9 cellular contexts compared by ENCODE assay signal in genomic region chr1:111406325-111406768, GRCh38. TPM values are rescaled to one million over a fixed set of nuclear protein-coding genes. Genes with fewer than 3 reads are reported as not detected.
A peak's percentile ranks its signal among the peaks of the same experiment; 100 is the strongest.
DNase-seq lines count a peak whose midpoint lies in the region; ATAC-seq, FAIRE-seq and TF ChIP-seq lines count a peak whose summit lies in the region.
"Had no signal": no experiment of that assay in that cellular context is flagged by ENCODE, and none has a peak within 500 bp of the region (broad histone marks: within the 10 kb centered on the region; RNA-seq: fewer than 3 reads in every experiment).

No MANE protein-coding gene starts in this region.

- peak; percentile 93 for ATAC-seq in GM21576 (IDR thresholded peaks at IDR 0.05; ENCODE audit: unreplicated experiment)

- DNase-seq in GM12891 (ENCODE audit: insufficient read length, low spot score) (peak; percentile 49), MG63 (peak; percentile 24), activated T-cell treated with anti-CD3 and anti-CD28 coated beads for 1 hour (ENCODE audit: low read depth) (peak; percentile 17), islet precursor cell (peak; percentile 60), A673 (ENCODE audit: low spot score) (no peak), posterior cingulate gyrus (no peak), T1000 (lab: John Stamatoyannopoulos, UW) (no peak)

- no peaks in the 10 kb centered on the region for H3K9me3 ChIP-seq in MG63
- H3K9me3 ChIP-seq in A673 (ENCODE audit: low read depth, low read length, poor library complexity, severe bottlenecking), result no peaks in the 10 kb centered on the region

- POLR2A ChIA-PET in A673 (lab: Charles Lee; ENCODE audit: low non-redundant PET), result no interaction called here

- no peaks in the 10 kb centered on the region for H3K4me1 ChIP-seq in A673 (ENCODE audit: insufficient read depth, low read length, poor library complexity, severe bottlenecking)

- CTCF ChIA-PET in A673 (lab: Charles Lee), result no interaction called here

- no peak overlapping the region for H3K27ac ChIP-seq in A673 (ENCODE audit: low read depth, low read length, poor library complexity, severe bottlenecking)
- H3K27ac ChIP-seq: PC-9 had no signal

- H3K4me3 ChIP-seq in MG63, result no peak overlapping the region
- no peak overlapping the region for H3K4me3 ChIP-seq in A673 (ENCODE audit: low read depth, low read length, poor library complexity, severe bottlenecking)
- H3K4me3 ChIP-seq: PC-9 had no signal

- TF ChIP-seq CTCF in A673 (conservative IDR thresholded peaks at IDR 0.05; ENCODE audit: low read depth, low read length), result no peak

- H3K27me3 ChIP-seq in MG63 (peaks cover 41% of the 10 kb centered on the region), A673 (replicated peaks; ENCODE audit: insufficient read depth, low read depth, low read length, poor library complexity) (peaks cover 53% of the 10 kb centered on the region)

- intact Hi-C loops in A673 (cut with micrococcal nuclease; ENCODE audit: unreplicated experiment) (no loop called here), posterior cingulate gyrus (cut with DNase I) (no loop called here)

- FAIRE-seq in GM12891 (lab: Jason Lieb, UNC), result peak; percentile 98

- TF ChIP-seq POLR2A in GM12891 (IDR thresholded peaks at IDR 0.05; ENCODE audit: low read depth, low read length), result no peak

- no TSS peak for BruUV-seq in A673 (replicated peaks; lab: Mats Ljungman, UMichigan)

- H3K36me3 ChIP-seq in MG63, result no peaks in the 10 kb centered on the region
- no peaks in the 10 kb centered on the region for H3K36me3 ChIP-seq in A673 (ENCODE audit: insufficient read depth, low read length, poor library complexity, severe bottlenecking)

TF ChIP-seq in GM12891, 5 proteins besides CTCF, POLR2A, EP300 and RAD21:
- TF ChIP-seq PAX5 (IDR thresholded peaks at IDR 0.05; ENCODE audit: insufficient read depth, low read length, severe bottlenecking) (no peak), POLR2AphosphoS5 (IDR thresholded peaks at IDR 0.05; ENCODE audit: low read depth, low read length) (no peak), POU2F2 (IDR thresholded peaks at IDR 0.05; ENCODE audit: low read depth, low read length) (no peak), TAF1 (IDR thresholded peaks at IDR 0.05; ENCODE audit: low read depth, low read length) (no peak)

RNA-seq across cellular contexts. Expression of gene OVGP1, which starts 21.2 kb away (rescaled TPM):
- 1.1 TPM for polyA plus RNA-seq in GM12891 (2012; ENCODE audit: low read depth, missing spikeins)
- total RNA-seq in MG63 (2014; rRNA removed; shearing (Covaris generic); ENCODE audit: low replicate concordance), result not detected in 2 replicates
- total RNA-seq in A673 (2021), result 1.3 TPM in 2 replicates

RNA-seq across cellular contexts. Expression of gene WDR77, which starts 42.7 kb away (rescaled TPM):
- 42.0 TPM for polyA plus RNA-seq in GM12891 (2012; ENCODE audit: low read depth, missing spikeins)
- total RNA-seq in MG63 (2014; rRNA removed; shearing (Covaris generic); ENCODE audit: low replicate concordance), result 93.2 and 154 TPM in 2 replicates
- 56.1 and 67.9 TPM in 2 replicates for total RNA-seq in A673 (2021)

RNA-seq across cellular contexts. Expression of gene ATP5PB, which starts 42.9 kb away (rescaled TPM):
- polyA plus RNA-seq in GM12891 (2012; ENCODE audit: low read depth, missing spikeins), result 444 TPM
- 440 and 880 TPM in 2 replicates for total RNA-seq in MG63 (2014; rRNA removed; shearing (Covaris generic); ENCODE audit: low replicate concordance)
- total RNA-seq in A673 (2021), result 316 and 344 TPM in 2 replicates

Comparison
In these comparisons a context has a peak if more than half of its experiments do, and no peak if none do; other contexts are left out.
1. DNase-seq: peak in GM12891 (single experiment), MG63 (single experiment), activated T-cell treated with anti-CD3 and anti-CD28 coated beads for 1 hour (single experiment) and islet precursor cell (single experiment); none in A673 (single experiment), posterior cingulate gyrus (0 of 10) and T1000 (single experiment).